Comparison of ENCODE assay signal across 10 cellular contexts in genomic region chr3:186239321-186239720, GRCh38.
DNase-seq lines count a peak whose midpoint lies in the region; ATAC-seq and TF ChIP-seq lines count a peak whose summit lies in the region.
"Had no signal": no experiment of that assay in that cellular context is flagged by ENCODE, and none has a peak within 500 bp of the region (broad histone marks: within the 10 kb centered on the region; RNA-seq: fewer than 3 reads in every experiment).

No MANE protein-coding gene starts in this region.

- POLR2A ChIA-PET in Panc1 (lab: Charles Lee): no interaction called here

- no peak overlapping the region for H3K4me3 Mint-ChIP-seq in activated T-helper 17 cell treated with anti-CD3 and anti-CD28 coated beads, Interleukin-2, amount 50 U/mL, for 72 hours
- H3K4me3 Mint-ChIP-seq: stimulated activated memory B cell treated with anti-CD40 and anti-IgM and Interleukin-4, amounts not matched to agents 10 μg/mL and 1 μg/mL and 100 μg/mL, for 72 hours had no signal

- no peaks in the 10 kb centered on the region for H3K36me3 ChIP-seq in Panc1 (ENCODE audit: control insufficient read depth, insufficient read depth, low read length)

- H3K27ac Mint-ChIP-seq in activated T-helper 17 cell treated with anti-CD3 and anti-CD28 coated beads, Interleukin-2, amount 50 U/mL, for 72 hours: no peak overlapping the region
- H3K27ac Mint-ChIP-seq: stimulated activated memory B cell treated with anti-CD40 and anti-IgM and Interleukin-4, amounts not matched to agents 10 μg/mL and 1 μg/mL and 100 μg/mL, for 72 hours had no signal

- DNase-seq in Right ventricle myocardium superior (no peak), left cardiac atrium (no peak), Panc1 (ENCODE audit: low read depth, low spot score) (no peak), fibroblast of peridontal ligament (ENCODE audit: extremely low read depth) (peak; percentile 19), superior temporal gyrus (ENCODE audit: extremely low spot score) (peak; percentile 80), germinal center (ENCODE audit: low spot score) (no peak)
- DNase-seq: NCI-H2081 treated with DMSO at 0.1 percent for 48 hours had no signal

- H3K4me1 Mint-ChIP-seq in activated T-helper 17 cell treated with anti-CD3 and anti-CD28 coated beads, Interleukin-2, amount 50 U/mL, for 72 hours: no peaks in the 10 kb centered on the region

- no TSS peak for BruUV-seq in Panc1 (replicated peaks; lab: Mats Ljungman, UMichigan)

- no peak overlapping the region for H3K4me3 ChIP-seq in Panc1 (ENCODE audit: low read depth in 2 of 2, low read length in 2 of 2)

- ATAC-seq in Right ventricle myocardium superior (ENCODE audit: poor library complexity) (peak; percentile 37), left cardiac atrium (no peak), Panc1 (no peak), GM21529 (IDR thresholded peaks at IDR 0.05; ENCODE audit: unreplicated experiment) (no peak)
- ATAC-seq in activated T-helper 17 cell treated with anti-CD3 and anti-CD28 coated beads, Interleukin-2, amount 50 U/mL, for 72 hours (replicated peaks): no peak
- ATAC-seq: stimulated activated memory B cell treated with anti-CD40 and anti-IgM and Interleukin-4, amounts not matched to agents 10 μg/mL and 1 μg/mL and 100 μg/mL, for 72 hours had no signal

- H3K9me3 Mint-ChIP-seq in activated T-helper 17 cell treated with anti-CD3 and anti-CD28 coated beads, Interleukin-2, amount 50 U/mL, for 72 hours: no peaks in the 10 kb centered on the region
- H3K9me3 Mint-ChIP-seq: stimulated activated memory B cell treated with anti-CD40 and anti-IgM and Interleukin-4, amounts not matched to agents 10 μg/mL and 1 μg/mL and 100 μg/mL, for 72 hours had no signal

- in situ Hi-C loops in Panc1 (cut with HindIII; ENCODE audit: low pct_unique_long_range_greater_than_20kb, low sequenced_read_pairs): no loop called here

- intact Hi-C loops in Right ventricle myocardium superior (cut with DNase I) (no loop called here), left cardiac atrium (cut with DNase I) (no loop called here), Panc1 (cut with micrococcal nuclease; ENCODE audit: unreplicated experiment) (no loop called here)

- CTCF ChIA-PET in Panc1 (lab: Charles Lee): no interaction called here

- H3K27me3 ChIP-seq in Panc1 (ENCODE audit: control insufficient read depth, insufficient read depth, low read length): no peaks in the 10 kb centered on the region; the same call in 1 of the 2 replicates

- H3K36me3 Mint-ChIP-seq in activated T-helper 17 cell treated with anti-CD3 and anti-CD28 coated beads, Interleukin-2, amount 50 U/mL, for 72 hours (ENCODE audit: low read depth): no peaks in the 10 kb centered on the region

- TF ChIP-seq CTCF in Panc1 (IDR thresholded peaks at IDR 0.05): peak; percentile 13; the same call in 1 of the 2 replicates

- peaks cover 6% of the 10 kb centered on the region; the same call in 1 of the 2 replicates for H3K4me1 ChIP-seq in Panc1 (ENCODE audit: control insufficient read depth, insufficient read depth, low read length)

- no peak overlapping the region for H3K27ac ChIP-seq in Panc1 (ENCODE audit: low read length)

- peaks cover 10% of the 10 kb centered on the region for H3K27me3 Mint-ChIP-seq in activated T-helper 17 cell treated with anti-CD3 and anti-CD28 coated beads, Interleukin-2, amount 50 U/mL, for 72 hours
- H3K27me3 Mint-ChIP-seq: stimulated activated memory B cell treated with anti-CD40 and anti-IgM and Interleukin-4, amounts not matched to agents 10 μg/mL and 1 μg/mL and 100 μg/mL, for 72 hours had no signal

- no peaks in the 10 kb centered on the region for H3K9me3 ChIP-seq in Panc1 (ENCODE audit: control insufficient read depth, insufficient read depth, low read depth, low read length)

Comparison
In these comparisons a context has a peak if more than half of its experiments do, and no peak if none do; other contexts are left out.
1. DNase-seq: peak in fibroblast of peridontal ligament (single experiment) and superior temporal gyrus (single experiment); none in Right ventricle myocardium superior (single experiment), left cardiac atrium (single experiment), Panc1 (single experiment) and germinal center (single experiment).